In the genomic region with DNA sequence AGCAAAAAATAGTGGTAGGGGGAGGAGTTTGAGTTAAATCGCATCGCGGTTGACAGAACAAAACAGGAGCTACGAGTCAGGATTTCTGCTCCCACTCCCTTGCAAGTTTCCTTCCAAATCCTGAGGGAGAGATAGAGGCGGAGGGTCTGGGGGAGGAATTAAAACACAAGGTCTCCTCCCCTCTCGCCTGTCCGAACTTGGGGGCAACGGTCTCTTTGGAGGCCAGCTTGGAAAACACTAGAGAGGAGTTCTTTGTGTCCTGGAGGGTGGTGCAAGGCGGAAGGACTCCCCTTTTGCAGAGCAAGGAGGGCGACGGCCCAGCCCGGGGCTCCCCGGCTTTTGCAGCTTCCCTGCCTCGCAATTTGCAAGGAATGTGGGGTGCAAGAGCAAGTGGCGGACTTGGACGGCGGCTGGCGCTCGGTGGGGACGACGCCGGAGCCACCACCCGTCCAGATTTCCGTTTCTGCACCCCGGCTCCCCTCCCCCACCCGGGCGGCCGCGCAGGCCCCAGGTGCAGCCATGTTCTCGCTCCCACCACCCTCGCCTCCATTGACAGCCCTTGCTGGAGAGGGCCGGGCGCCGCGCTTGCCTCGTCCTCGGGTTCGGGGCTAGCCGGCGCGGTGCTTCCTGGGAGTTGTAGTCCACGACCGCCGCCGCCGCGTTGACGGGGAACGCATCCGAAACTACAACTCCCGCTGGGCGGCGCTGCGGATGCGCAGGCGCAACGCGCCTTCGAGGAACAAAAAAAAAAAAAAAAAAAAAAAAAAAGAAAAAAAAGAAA, we compare ENCODE assay signal across 1 cellular context.
A peak's percentile ranks its signal among the peaks of the same experiment; 100 is the strongest.
TF ChIP-seq lines count a peak whose summit lies in the region.

No MANE protein-coding gene starts in this region.

TF ChIP-seq in SK-N-SH, 30 proteins besides CTCF, POLR2A, EP300 and RAD21 (continued from another document):
- TF ChIP-seq MXI1 (IDR thresholded peaks at IDR 0.05; ENCODE audit: low read depth, low read length): peak; percentile 73
- 0 out of 2 replicates have a peak, but pooled peaks have one; percentile 4 for TF ChIP-seq RFX5 (IDR thresholded peaks at IDR 0.05; ENCODE audit: low read length)
- no peak for TF ChIP-seq EZH2phosphoT487 (IDR thresholded peaks at IDR 0.05; ENCODE audit: borderline replicate concordance, low read depth)
- TF ChIP-seq YY1 (IDR thresholded peaks at IDR 0.05; ENCODE audit: low read depth): peak; percentile 97
- TF ChIP-seq NFIC (IDR thresholded peaks at IDR 0.05; ENCODE audit: borderline replicate concordance): 0 out of 2 replicates have a peak, but pooled peaks have one; percentile 14
- TF ChIP-seq GABPA (IDR thresholded peaks at IDR 0.05; ENCODE audit: low read depth): no peak; the same call in 1 of the 2 replicates
- TF ChIP-seq IRF3 (IDR thresholded peaks at IDR 0.05; ENCODE audit: low read depth, low read length): no peak
- TF ChIP-seq SMC3 (IDR thresholded peaks at IDR 0.05; ENCODE audit: low read depth, low read length): no peak
- peak; percentile 99 for TF ChIP-seq TAF1 (IDR thresholded peaks at IDR 0.05; ENCODE audit: borderline replicate concordance, low read depth, low read length)
- TF ChIP-seq MAX (IDR thresholded peaks at IDR 0.05; ENCODE audit: low read depth): peak; percentile 88
- TF ChIP-seq USF1 (IDR thresholded peaks at IDR 0.05; ENCODE audit: borderline replicate concordance, low read depth): no peak
- peak; percentile 88 for TF ChIP-seq POLR2AphosphoS5 (IDR thresholded peaks at IDR 0.05; ENCODE audit: low read depth, low read length)
- TF ChIP-seq, protein P1, sequence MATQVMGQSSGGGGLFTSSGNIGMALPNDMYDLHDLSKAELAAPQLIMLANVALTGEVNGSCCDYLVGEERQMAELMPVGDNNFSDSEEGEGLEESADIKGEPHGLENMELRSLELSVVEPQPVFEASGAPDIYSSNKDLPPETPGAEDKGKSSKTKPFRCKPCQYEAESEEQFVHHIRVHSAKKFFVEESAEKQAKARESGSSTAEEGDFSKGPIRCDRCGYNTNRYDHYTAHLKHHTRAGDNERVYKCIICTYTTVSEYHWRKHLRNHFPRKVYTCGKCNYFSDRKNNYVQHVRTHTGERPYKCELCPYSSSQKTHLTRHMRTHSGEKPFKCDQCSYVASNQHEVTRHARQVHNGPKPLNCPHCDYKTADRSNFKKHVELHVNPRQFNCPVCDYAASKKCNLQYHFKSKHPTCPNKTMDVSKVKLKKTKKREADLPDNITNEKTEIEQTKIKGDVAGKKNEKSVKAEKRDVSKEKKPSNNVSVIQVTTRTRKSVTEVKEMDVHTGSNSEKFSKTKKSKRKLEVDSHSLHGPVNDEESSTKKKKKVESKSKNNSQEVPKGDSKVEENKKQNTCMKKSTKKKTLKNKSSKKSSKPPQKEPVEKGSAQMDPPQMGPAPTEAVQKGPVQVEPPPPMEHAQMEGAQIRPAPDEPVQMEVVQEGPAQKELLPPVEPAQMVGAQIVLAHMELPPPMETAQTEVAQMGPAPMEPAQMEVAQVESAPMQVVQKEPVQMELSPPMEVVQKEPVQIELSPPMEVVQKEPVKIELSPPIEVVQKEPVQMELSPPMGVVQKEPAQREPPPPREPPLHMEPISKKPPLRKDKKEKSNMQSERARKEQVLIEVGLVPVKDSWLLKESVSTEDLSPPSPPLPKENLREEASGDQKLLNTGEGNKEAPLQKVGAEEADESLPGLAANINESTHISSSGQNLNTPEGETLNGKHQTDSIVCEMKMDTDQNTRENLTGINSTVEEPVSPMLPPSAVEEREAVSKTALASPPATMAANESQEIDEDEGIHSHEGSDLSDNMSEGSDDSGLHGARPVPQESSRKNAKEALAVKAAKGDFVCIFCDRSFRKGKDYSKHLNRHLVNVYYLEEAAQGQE (IDR thresholded peaks at IDR 0.05; ENCODE audit: low read depth, low read length): peak; percentile 81
- peak; percentile 54; the same call in 1 of the 2 replicates for TF ChIP-seq TEAD4 (IDR thresholded peaks at IDR 0.05; ENCODE audit: borderline replicate concordance, insufficient read depth)
- TF ChIP-seq SIN3A (IDR thresholded peaks at IDR 0.05; ENCODE audit: borderline replicate concordance, low read depth, low read length): no peak; the same call in 1 of the 2 replicates
- TF ChIP-seq FOSL2 (IDR thresholded peaks at IDR 0.05; ENCODE audit: borderline replicate concordance, low read depth): no peak
- TF ChIP-seq GATA2 (CRISPR knock-in tag; IDR thresholded peaks at IDR 0.05): no peak
- peak; percentile 94 for TF ChIP-seq CHD2 (IDR thresholded peaks at IDR 0.05; ENCODE audit: low read length, partially characterized antibody)
- 0 out of 2 replicates have a peak, but pooled peaks have one; percentile 6 for TF ChIP-seq ELF1 (IDR thresholded peaks at IDR 0.05)
- peak; percentile 15; the same call in 1 of the 2 replicates for TF ChIP-seq RCOR1 (IDR thresholded peaks at IDR 0.05; ENCODE audit: low read length)
- TF ChIP-seq FOXJ3 (CRISPR knock-in tag; IDR thresholded peaks at IDR 0.05): no peak; the same call in 1 of the 2 replicates
- TF ChIP-seq TCF12 (IDR thresholded peaks at IDR 0.05): peak; percentile 54
- TF ChIP-seq JUND (IDR thresholded peaks at IDR 0.05): no peak
TF ChIP-seq in SK-N-SH: peak in this region for 16.
